ENCODE assay signal across 8 cellular contexts in genomic region chr17:46212634-46213435, GRCh38. TPM values are rescaled to one million over a fixed set of nuclear protein-coding genes. Genes with fewer than 3 reads are reported as not detected.
A peak's percentile ranks its signal among the peaks of the same experiment; 100 is the strongest.
DNase-seq lines count a peak whose midpoint lies in the region; ATAC-seq, FAIRE-seq and TF ChIP-seq lines count a peak whose summit lies in the region.

No MANE protein-coding gene starts in this region.

- in situ Hi-C loops in GM12878 (cut with MboI): no loop called here

- H3K79me2 ChIP-seq in GM12878 (ENCODE audit: control insufficient read depth, insufficient read depth, low read length): peaks cover 17% of the 10 kb centered on the region

- TSS peak; percentile 24 for BruUV-seq in GM12878 (replicated peaks; lab: Mats Ljungman, UMichigan)

- H2AFZ ChIP-seq in GM12878 (ENCODE audit: control insufficient read depth, low read depth, low read length): no peak overlapping the region; the same call in 1 of the 2 replicates

- CTCF ChIA-PET in GM12878 (lab: Yijun Ruan, JAX): interaction anchor here (0.5 to 9.7 kb wide), 63 partner anchors 9 to 886 kb away, joined by 3 to 152 read pairs (median 5); partner anchors contain the start of gene KANSL1

- H3K27me3 ChIP-seq in GM12878 (replicated peaks in 1 of 2; ENCODE audit: control insufficient read depth in 2 of 2, insufficient read depth in 2 of 2, low read length in 1 of 2) (no peaks in the 10 kb centered on the region), spleen (replicated peaks in 1 of 7) (no peaks in the 10 kb centered on the region)

- RAD21 ChIA-PET in GM12878 (lab: Charles Lee; ENCODE audit: unreplicated experiment): interaction anchor here (0.6 to 3.3 kb wide), 25 partner anchors 9 to 631 kb away, joined by 3 to 41 read pairs (median 5); partner anchors contain the start of gene KANSL1

- intact Hi-C loops in GM12878 (cut with micrococcal nuclease; ENCODE audit: unreplicated experiment): loop anchor here (1.0 kb wide), 2 partner anchors 169 to 211 kb away; no protein-coding TSS in a partner anchor
- intact Hi-C loops in spleen (cut with DNase I; ENCODE audit: low total_unique reads): loop anchor here (5.0 kb wide), 2 partner anchors 171 to 211 kb away; no protein-coding TSS in a partner anchor

- DNase-seq in GM03348 (ENCODE audit: low spot score) (peak; percentile 78), NB4 (ENCODE audit: low read depth) (peak; percentile 84), SKM-1 treated with dmso at 0.1 percent for 144 hours (lab: John Stamatoyannopoulos, UW; ENCODE audit: unreplicated experiment) (peak; percentile 32), GM12878 (ENCODE audit: low read depth, low spot score) (no peak), hypothalamus (lab: John Stamatoyannopoulos, UW) (peak in 26 of 51 donors; percentile 8 to 87 (median 42)), spleen (no peak)

- peak; percentile 47 for FAIRE-seq in GM12878 (lab: Jason Lieb, UNC)

- H3K9ac ChIP-seq in GM12878 (ENCODE audit: control insufficient read depth, insufficient read depth, low read length): no peak overlapping the region

- H3K4me3 ChIP-seq in NB4 (ENCODE audit: low read depth, low read length): no peak overlapping the region
- no peak overlapping the region for H3K4me3 ChIP-seq in GM12878
- no peak overlapping the region for H3K4me3 ChIP-seq in spleen

- POLR2A ChIA-PET in GM12878 (lab: Charles Lee): interaction anchor here (0.5 to 1.6 kb wide), 7 partner anchors 11 to 286 kb away, joined by 3 to 4 read pairs (median 3); partner anchors contain the start of gene KANSL1

- TF ChIP-seq CTCF in NB4 (IDR thresholded peaks at IDR 0.05; ENCODE audit: low read depth, low read length) (peak; percentile 83), GM12878 (IDR thresholded peaks at IDR 0.05 in 2 of 3, conservative IDR thresholded peaks at IDR 0.05 in 1 of 3; ENCODE audit: control insufficient read depth in 2 of 3, extremely low read depth in 1 of 3, insufficient read depth in 1 of 3, low read depth in 3 of 3, low read length in 3 of 3) (peak; percentile 77 to 93 (median 89)), spleen (IDR thresholded peaks at IDR 0.05 in 8 of 11, conservative IDR thresholded peaks at IDR 0.05 in 3 of 11) (peak; percentile 64 to 89 (median 77))

- H3K4me1 ChIP-seq in GM12878 (ENCODE audit: control insufficient read depth, insufficient read depth, low read length) (no peaks in the 10 kb centered on the region), spleen (peaks cover 4 to 28% (median 8%) of the 10 kb centered on the region in 6 donors)

- H3K36me3 ChIP-seq in GM12878 (ENCODE audit: control insufficient read depth in 2 of 2, insufficient read depth in 2 of 2, low read length in 1 of 2): peaks cover 7 to 13% of the 10 kb centered on the region in 2 experiments; a peak in 3 of 4 replicates
- H3K36me3 ChIP-seq in spleen: peaks cover 0 to 30% (median 7%) of the 10 kb centered on the region in 6 donors

- H4K20me1 ChIP-seq in GM12878 (ENCODE audit: control insufficient read depth, insufficient read depth): no peaks in the 10 kb centered on the region

- WGBS in GM12878 (ENCODE audit: insufficient coverage, insufficient replicate concordance, low lambda C conversion rate, missing lambda C conversion rate): 58% methylated on average over 11 of the region's 11 CpGs
- 57 to 65% (median 61%) methylated on average over 11 of the region's 11 CpGs for WGBS in spleen, 5 donors

- TF ChIP-seq POLR2A in NB4 (IDR thresholded peaks at IDR 0.05; ENCODE audit: extremely low read depth, insufficient read length): no peak
- no peak for TF ChIP-seq POLR2A in GM12878 (IDR thresholded peaks at IDR 0.05; ENCODE audit: low read depth, low read length)
- TF ChIP-seq POLR2A in spleen (IDR thresholded peaks at IDR 0.05): no peak

- SMC1A ChIA-PET in GM12878 (lab: Charles Lee; ENCODE audit: uncharacterized antibody, unreplicated experiment): interaction anchor here (0.7 to 7.2 kb wide), 39 partner anchors 9 to 213 kb away, joined by 3 to 68 read pairs (median 4); partner anchors contain the start of gene KANSL1

- no peak overlapping the region for H3K4me2 ChIP-seq in GM12878 (ENCODE audit: control insufficient read depth, insufficient read depth)

- no peaks in the 10 kb centered on the region for H3K9me3 ChIP-seq in GM12878 (replicated peaks; ENCODE audit: control insufficient read depth, insufficient read depth, low read length)
- H3K9me3 ChIP-seq in spleen: no peaks in the 10 kb centered on the region

- TF ChIP-seq RAD21 in GM12878 (IDR thresholded peaks at IDR 0.05; ENCODE audit: insufficient read depth, low read depth, low read length): peak; percentile 91

- H3K27ac ChIP-seq in GM12878 (ENCODE audit: control insufficient read depth, insufficient read depth) (no peak overlapping the region), spleen (no peak overlapping the region)

- ATAC-seq in GM12878 (peak; percentile 89), HG02623 (IDR thresholded peaks at IDR 0.05; ENCODE audit: unreplicated experiment) (no peak), HG03025 (IDR thresholded peaks at IDR 0.05; ENCODE audit: low FRiP score, unreplicated experiment) (no peak)

- no peak for TF ChIP-seq EP300 in GM12878 (IDR thresholded peaks at IDR 0.05; ENCODE audit: borderline replicate concordance in 1 of 2, control insufficient read depth in 1 of 2, low read depth in 2 of 2, low read length in 2 of 2)

TF ChIP-seq in GM12878, 131 proteins besides CTCF, POLR2A, EP300 and RAD21 (continues in another document):
- TF ChIP-seq ZNF384 (IDR thresholded peaks at IDR 0.05; ENCODE audit: borderline replicate concordance, low read depth, low read length): peak; percentile 88
- peak; percentile 32; the same call in 1 of the 2 replicates for TF ChIP-seq RB1 (IDR thresholded peaks at IDR 0.05; ENCODE audit: borderline replicate concordance)
- no peak for TF ChIP-seq RELA (IDR thresholded peaks at IDR 0.05; ENCODE audit: borderline replicate concordance, partially characterized antibody)
- no peak for TF ChIP-seq STAT3 (IDR thresholded peaks at IDR 0.05; ENCODE audit: low read depth, low read length)
- TF ChIP-seq MLLT1 (IDR thresholded peaks at IDR 0.05): 0 out of 2 replicates have a peak, but pooled peaks have one; percentile 19
- no peak for TF ChIP-seq ZBTB11 (CRISPR knock-in tag; IDR thresholded peaks at IDR 0.05)
- no peak for TF ChIP-seq ZSCAN29 (IDR thresholded peaks at IDR 0.05)
- no peak for TF ChIP-seq EZH2 (IDR thresholded peaks at IDR 0.05; ENCODE audit: borderline replicate concordance, control insufficient read depth, low read depth, low read length)
- TF ChIP-seq TBL1XR1 (IDR thresholded peaks at IDR 0.05; ENCODE audit: low read depth, low read length): peak; percentile 64; the same call in 1 of the 2 replicates

RNA-seq across cellular contexts. Expression of gene KANSL1, which starts 19.6 kb away (rescaled TPM):
- 808 and 890 TPM in 2 replicates for total RNA-seq in GM12878 (2013; cell fraction: nucleolus; rRNA removed)
- total RNA-seq in GM12878 (2014; rRNA removed): 38.1 and 41.9 TPM in 2 replicates
- 55.1 and 58.9 TPM in 2 replicates for total RNA-seq in GM12878 (2014; rRNA removed; fragmentation: Illumina TruSeq; extraction: Trizol)
- total RNA-seq in GM12878 (2021): 53.1 and 60.6 TPM in 2 replicates
- polyA plus RNA-seq in GM12878 (2011; ENCODE audit: low read depth): 19.3 TPM
- polyA plus RNA-seq in GM12878 (2011; rRNA removed): 29.8 and 35.5 TPM in 2 replicates
- polyA plus RNA-seq in GM12878 (2011; cell fraction: cytosol; rRNA removed): 19.6 and 36.4 TPM in 2 replicates
- 91.2 and 109 TPM in 2 replicates for polyA plus RNA-seq in GM12878 (2011; cell fraction: nucleus; rRNA removed)
- 21.5 and 25.3 TPM in 2 replicates for polyA plus RNA-seq in GM12878 (2012)
- 27.4 and 30.2 TPM in 2 replicates for polyA plus RNA-seq in GM12878 (2014; fragmentation: Illumina TruSeq; extraction: Trizol)
- 1 to 10 TPM; 4.7 to 8.8 TPM for polyA plus RNA-seq in GM12878 (2014; fragmentation: Nextera tagmentation; extraction: Ambion mirVana)
- 21.8 and 28.6 TPM in 2 replicates for polyA plus RNA-seq in GM12878 (2014; rRNA removed)
- polyA plus RNA-seq in GM12878 (2016; fragmentation: Nextera tagmentation; extraction: Ambion mirVana): 10 to 100 TPM; 17.9 to 22.1 TPM
- polyA minus RNA-seq in GM12878 (2011; rRNA and poly(A)+ RNA removed): 165 and 213 TPM in 2 replicates
- 49.7 and 57.3 TPM in 2 replicates for polyA minus RNA-seq in GM12878 (2011; cell fraction: cytosol; rRNA and poly(A)+ RNA removed)
- polyA minus RNA-seq in GM12878 (2011; cell fraction: nucleus; rRNA and poly(A)+ RNA removed): 183 and 241 TPM in 2 replicates
- 100 to 1,000 TPM in 5 of 7 donors, 10 to 100 TPM in 2; 89.5 to 173 (median 134) TPM for total RNA-seq in spleen
- 10 to 100 TPM; 10.9 to 18.1 (median 14.3) TPM for polyA plus RNA-seq in spleen

Comparison
In these comparisons a context has a peak if more than half of its experiments do, and no peak if none do; other contexts are left out.
1. DNase-seq: peak in GM03348 (single experiment), NB4 (single experiment), SKM-1 treated with dmso at 0.1 percent for 144 hours (single experiment) and hypothalamus (26 of 51); none in GM12878 (single experiment) and spleen (single experiment).
2. Peak in every context shown above with its lines, with median percentiles within 50 percentile points of each other: CTCF ChIP-seq.